ENCODE assay signal across 13 cellular contexts in the genomic region with DNA sequence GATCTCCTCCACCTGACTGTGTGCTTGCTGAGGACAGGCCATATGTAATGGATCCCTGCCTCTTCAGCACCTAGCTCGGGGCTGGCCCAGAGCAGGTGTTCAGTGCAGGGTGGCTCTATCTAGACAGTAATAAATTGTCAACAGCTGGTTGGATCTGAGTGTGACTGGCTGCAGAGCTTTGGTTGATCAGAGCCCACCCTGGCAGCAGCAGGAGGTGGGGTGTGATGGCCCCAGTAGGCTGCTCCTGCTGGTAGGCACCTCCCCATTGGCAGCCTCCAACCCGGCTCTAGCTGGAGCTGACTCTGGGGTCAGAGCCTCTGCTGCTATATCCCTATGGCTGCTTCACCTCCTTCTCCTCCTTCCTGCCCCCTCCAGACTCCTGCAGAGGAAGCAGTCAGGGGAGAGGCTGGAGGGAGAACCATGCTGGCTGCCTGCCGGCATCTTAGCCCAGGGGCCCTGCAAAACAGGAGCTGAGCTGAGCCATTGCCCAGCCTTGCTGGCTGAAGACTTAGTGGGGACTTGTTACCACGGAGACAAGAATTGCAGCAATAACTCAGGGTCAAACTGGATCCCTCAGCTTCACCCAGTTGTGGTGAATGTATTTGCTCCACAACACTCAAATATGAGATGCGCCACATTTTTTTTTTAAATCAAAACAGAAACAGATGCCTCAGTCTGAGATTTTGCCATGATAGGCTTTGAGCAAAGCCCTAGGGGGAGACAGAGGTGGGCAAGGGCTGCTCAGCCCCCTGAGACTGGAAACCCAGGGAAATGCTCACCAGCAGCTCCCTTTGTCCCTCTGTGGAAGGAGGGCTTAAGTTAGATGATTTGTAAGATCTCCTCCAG. TPM values are rescaled to one million over a fixed set of nuclear protein-coding genes. Genes with fewer than 3 reads are reported as not detected.
DNase-seq lines count a peak whose midpoint lies in the region; ATAC-seq and TF ChIP-seq lines count a peak whose summit lies in the region.
"Had no signal": no experiment of that assay in that cellular context is flagged by ENCODE, and none has a peak within 500 bp of the region (broad histone marks: within the 10 kb centered on the region; RNA-seq: fewer than 3 reads in every experiment).

No MANE protein-coding gene starts in this region.

- peak overlapping the region; percentile 19 for H3K27ac ChIP-seq in angular gyrus (ENCODE audit: low read depth, low read length)
- H3K27ac ChIP-seq in neural progenitor cell = no peak overlapping the region
- H3K27ac ChIP-seq in aorta (ENCODE audit: low read depth in 1 of 2, low read length in 2 of 2) = no peak overlapping the region
- H3K27ac ChIP-seq: parathyroid adenoma had no signal

- H3K4me1 ChIP-seq in neural progenitor cell = peaks cover 10% of the 10 kb centered on the region
- no peaks in the 10 kb centered on the region for H3K4me1 ChIP-seq in aorta (ENCODE audit: control insufficient read depth in 1 of 2, insufficient read depth in 2 of 2, low read length in 2 of 2)

- H3K9me3 ChIP-seq in neural progenitor cell (ENCODE audit: low read depth) = no peaks in the 10 kb centered on the region
- peaks cover 2% of the 10 kb centered on the region for H3K9me3 ChIP-seq in aorta (ENCODE audit: control insufficient read depth, low read length)

- DNase-seq in DMS79 treated with DMSO at 0.1 percent for 48 hours (lab: John Stamatoyannopoulos, UW) (peak; percentile 96), NCI-H2171 (lab: John Stamatoyannopoulos, UW) (peak; percentile 73), neural progenitor cell (ENCODE audit: low spot score) (peak; percentile 37), aorta (no peak), Right ventricle myocardium superior (no peak)
- DNase-seq in stimulated activated CD4-positive, alpha-beta T cell treated with anti-CD3 and anti-CD28 coated beads, Interleukin-4, amount 100 ng/mL, for 1 hour = no peak
- DNase-seq: activated CD8-positive, alpha-beta T cell treated with anti-CD3 and anti-CD28 coated beads, Interleukin-2, amount 10 ng/mL, durations not matched to agents 7 days and 5 days; IMR-90 had no signal

- no peak for TF ChIP-seq CTCF in neural progenitor cell (IDR thresholded peaks at IDR 0.05)

- H4K20me1 ChIP-seq in neural progenitor cell (ENCODE audit: low read depth) = peaks cover 15% of the 10 kb centered on the region

- no peaks in the 10 kb centered on the region for H3K9me3 Mint-ChIP-seq in neural progenitor cell
- H3K9me3 Mint-ChIP-seq: activated naive CD4-positive, alpha-beta T cell treated with anti-CD3 and anti-CD28 coated beads, Interleukin-2, amount 50 U/mL, for 72 hours; stimulated activated naive CD8-positive, alpha-beta T cell treated with anti-CD3 and anti-CD28 coated beads, Interleukin-15, Interleukin-2, amounts not matched to agents 100 ng/mL and 50 ng/mL, for 24 hours had no signal

- peak overlapping the region; percentile 18 for H3K9ac ChIP-seq in neural progenitor cell
- H3K9ac ChIP-seq: parathyroid adenoma had no signal

- H3K27me3 ChIP-seq in neural progenitor cell (no peaks in the 10 kb centered on the region), aorta (ENCODE audit: control insufficient read depth in 1 of 2, insufficient read depth in 2 of 2, low read length in 1 of 2) (no peaks in the 10 kb centered on the region)

- H3K4me2 ChIP-seq in neural progenitor cell = peak overlapping the region; percentile 32

- peaks cover 20% of the 10 kb centered on the region for H3K27me3 Mint-ChIP-seq in neural progenitor cell (ENCODE audit: insufficient read depth, low read depth)

- H3K36me3 ChIP-seq in neural progenitor cell (no peaks in the 10 kb centered on the region), aorta (ENCODE audit: control insufficient read depth in 1 of 2, insufficient read depth in 2 of 2, low read length in 1 of 2) (no peaks in the 10 kb centered on the region)

- 27 to 37% methylated on average over 5 of the region's 5 CpGs for WGBS in aorta, 2 donors

- ATAC-seq in GM18511 (IDR thresholded peaks at IDR 0.05; ENCODE audit: unreplicated experiment) (no peak), aorta (ENCODE audit: low FRiP score) (no peak), Right ventricle myocardium superior (ENCODE audit: poor library complexity) (no peak)
- ATAC-seq: activated CD8-positive, alpha-beta T cell treated with anti-CD3 and anti-CD28 coated beads, Interleukin-2, amount 10 ng/mL, durations not matched to agents 7 days and 5 days; activated naive CD4-positive, alpha-beta T cell treated with anti-CD3 and anti-CD28 coated beads, Interleukin-2, amount 50 U/mL, for 72 hours had no signal

- no peaks in the 10 kb centered on the region for H3K36me3 Mint-ChIP-seq in neural progenitor cell
- H3K36me3 Mint-ChIP-seq: activated naive CD4-positive, alpha-beta T cell treated with anti-CD3 and anti-CD28 coated beads, Interleukin-2, amount 50 U/mL, for 72 hours had no signal

- peak overlapping the region; percentile 59 for H3K4me3 Mint-ChIP-seq in neural progenitor cell
- H3K4me3 Mint-ChIP-seq: activated CD8-positive, alpha-beta T cell treated with anti-CD3 and anti-CD28 coated beads, Interleukin-2, amount 10 ng/mL, durations not matched to agents 7 days and 5 days; stimulated activated naive CD8-positive, alpha-beta T cell treated with anti-CD3 and anti-CD28 coated beads, Interleukin-15, Interleukin-2, amounts not matched to agents 100 ng/mL and 50 ng/mL, for 24 hours had no signal

- H3K4me1 Mint-ChIP-seq in neural progenitor cell = peaks cover 30% of the 10 kb centered on the region

- intact Hi-C loops in aorta (cut with DNase I) (no loop called here), Right ventricle myocardium superior (cut with DNase I) (no loop called here)

- no peak overlapping the region for H3K4me3 ChIP-seq in neural progenitor cell
- no peak overlapping the region for H3K4me3 ChIP-seq in aorta (ENCODE audit: low read length in 2 of 2)

- no peak overlapping the region for H2AFZ ChIP-seq in neural progenitor cell (replicated peaks)
- H2AFZ ChIP-seq: parathyroid adenoma had no signal

- peak overlapping the region; percentile 85 for H3K27ac Mint-ChIP-seq in neural progenitor cell
- H3K27ac Mint-ChIP-seq: activated CD8-positive, alpha-beta T cell treated with anti-CD3 and anti-CD28 coated beads, Interleukin-2, amount 10 ng/mL, durations not matched to agents 7 days and 5 days; stimulated activated naive CD8-positive, alpha-beta T cell treated with anti-CD3 and anti-CD28 coated beads, Interleukin-15, Interleukin-2, amounts not matched to agents 100 ng/mL and 50 ng/mL, for 24 hours had no signal

- peaks cover 9% of the 10 kb centered on the region for H3F3A ChIP-seq in neural progenitor cell (ENCODE audit: low read depth)

- no peaks in the 10 kb centered on the region for H3K79me2 ChIP-seq in neural progenitor cell (ENCODE audit: low read depth)
- H3K79me2 ChIP-seq: parathyroid adenoma had no signal

RNA-seq across cellular contexts. Expression of gene TMEM63C, which starts 22.2 kb away (rescaled TPM):
- total RNA-seq in neural progenitor cell (ENCODE audit: low replicate concordance) = 1.1 and 1.5 TPM in 2 replicates
- under 1 TPM; 0.06 to 0.26 TPM for total RNA-seq in aorta
- polyA plus RNA-seq in aorta = under 1 TPM in 1 of 2 donors, not detected in 1; 0.13 TPM
- 2.9 TPM for total RNA-seq in Right ventricle myocardium superior
- polyA plus RNA-seq: IMR-90 had no signal

Comparison
In these comparisons a context has a peak if more than half of its experiments do, and no peak if none do; other contexts are left out.
1. DNase-seq: peak in DMS79 treated with DMSO at 0.1 percent for 48 hours (single experiment), NCI-H2171 (single experiment) and neural progenitor cell (single experiment); none in stimulated activated CD4-positive, alpha-beta T cell treated with anti-CD3 and anti-CD28 coated beads, Interleukin-4, amount 100 ng/mL, for 1 hour (single experiment), aorta (0 of 2) and Right ventricle myocardium superior (single experiment).